In the genomic region with DNA sequence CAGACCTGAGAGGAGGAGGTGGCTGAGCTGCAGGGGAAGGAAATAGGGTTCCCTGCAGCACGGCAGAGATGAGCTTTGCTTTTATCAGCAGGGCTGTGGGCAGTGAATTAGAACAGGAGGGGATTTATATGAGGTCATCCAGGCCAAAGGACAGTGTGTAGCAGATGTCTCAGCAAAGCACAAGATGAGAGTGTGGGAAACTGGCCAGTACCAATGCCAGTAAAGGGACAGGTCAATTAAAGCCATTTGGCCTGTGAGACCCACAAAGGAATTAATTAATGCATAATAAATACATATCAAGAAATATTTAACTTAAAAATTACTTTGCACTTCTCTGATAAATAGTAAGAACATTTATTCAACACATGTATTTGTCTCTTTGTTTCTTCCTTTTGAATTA, we compare ENCODE assay signal across 39 cellular contexts. TPM values are rescaled to one million over a fixed set of nuclear protein-coding genes. Genes with fewer than 3 reads are reported as not detected.
"Had no signal": no experiment of that assay in that cellular context is flagged by ENCODE, and none has a peak within 500 bp of the region (broad histone marks: within the 10 kb centered on the region; RNA-seq: fewer than 3 reads in every experiment).

A gene with protein sequence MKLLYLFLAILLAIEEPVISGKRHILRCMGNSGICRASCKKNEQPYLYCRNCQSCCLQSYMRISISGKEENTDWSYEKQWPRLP (minus strand): TSS at position 101 of the 400 bp plus-strand sequence. CDS start 107 bp downstream, outside the sequence.

- DNase-seq: Karpas-422, Kasumi-1, MG63, MM.1S, MV-4-11, NCI-H1048, NCI-H1092, NCI-H1092 treated with DMSO at 0.1 percent for 48 hours, NCI-H1105, NCI-H1105 treated with DMSO at 0.1 percent for 48 hours, NCI-H1417, NCI-H1417 treated with DMSO at 0.1 percent for 48 hours, NCI-H1436, NCI-H1436 treated with DMSO at 0.1 percent for 48 hours, NCI-H146, NCI-H1694, NCI-H1694 treated with DMSO at 0.1 percent for 48 hours, NCI-H187, NCI-H187 treated with DMSO at 0.1 percent for 48 hours, NCI-H1930, NCI-H2029, NCI-H2029 treated with DMSO at 0.1 percent for 48 hours, NCI-H2081, NCI-H2081 treated with DMSO at 0.1 percent for 48 hours, NCI-H2107, NCI-H2171, NCI-H2171 treated with DMSO at 0.1 percent for 48 hours, NCI-H2227 treated with DMSO at 0.1 percent for 48 hours, NCI-H226, NCI-H345, NCI-H446, NCI-H446 treated with DMSO at 0.1 percent for 48 hours, NCI-H510A, NCI-H510A treated with DMSO at 0.1 percent for 48 hours, NCI-H524 had no signal

- H3K36me3 ChIP-seq: MG63 had no signal

- H3K27me3 ChIP-seq: MG63 had no signal

- H3K9me3 ChIP-seq: MG63 had no signal

- H3K4me3 ChIP-seq: MG63 had no signal

RNA-seq across cellular contexts. Expression of the gene that starts here (rescaled TPM):
- total RNA-seq: LHCN-M2, M059J, MCF 10A, NCI-H460 had no signal
